Comparison of ENCODE assay signal across 19 cellular contexts in genomic region chr11:117501499-117501898, GRCh38.
"Had no signal": no experiment of that assay in that cellular context is flagged by ENCODE, and none has a peak within 500 bp of the region (broad histone marks: within the 10 kb centered on the region; RNA-seq: fewer than 3 reads in every experiment).

No MANE protein-coding gene starts in this region.

- H3K36me3 ChIP-seq: ovary, thyroid gland had no signal

- H3K27ac ChIP-seq: coronary artery, heart left ventricle, ovary, spleen, stomach, thyroid gland had no signal

- H3K27me3 ChIP-seq: heart left ventricle, ovary, spleen, thyroid gland had no signal

- H3K4me3 ChIP-seq: coronary artery, heart left ventricle, ovary, spleen, stomach, thyroid gland had no signal

- DNase-seq: effector CD8-positive, alpha-beta T cell; heart left ventricle; hippocampal formation; kidney glomerular epithelial cell; mammary epithelial cell; naive thymus-derived CD4-positive, alpha-beta T cell; nucleus accumbens; ovary; spleen; stimulated activated CD4-positive, alpha-beta T cell treated with anti-CD3 and anti-CD28 coated beads, Interleukin-15, amount 100 ng/mL, for 24 hours; stimulated activated CD4-positive, alpha-beta T cell treated with anti-CD3 and anti-CD28 coated beads, Interleukin-1b, Interleukin-23, amount 100 ng/mL, for 48 hours; stimulated activated CD4-positive, alpha-beta T cell treated with anti-CD3 and anti-CD28 coated beads, Interleukin-4, amount 100 ng/mL, for 4 hours; stimulated activated naive CD4-positive, alpha-beta T cell; stomach; thyroid gland had no signal

- H3K9me3 ChIP-seq: heart left ventricle, ovary, spleen, stomach, thyroid gland had no signal

- ATAC-seq: esophagus mucosa; heart left ventricle; left lobe of liver; naive thymus-derived CD4-positive, alpha-beta T cell; sciatic nerve had no signal

- H3K4me1 ChIP-seq: heart left ventricle, spleen, stomach had no signal
